In the genomic region with DNA sequence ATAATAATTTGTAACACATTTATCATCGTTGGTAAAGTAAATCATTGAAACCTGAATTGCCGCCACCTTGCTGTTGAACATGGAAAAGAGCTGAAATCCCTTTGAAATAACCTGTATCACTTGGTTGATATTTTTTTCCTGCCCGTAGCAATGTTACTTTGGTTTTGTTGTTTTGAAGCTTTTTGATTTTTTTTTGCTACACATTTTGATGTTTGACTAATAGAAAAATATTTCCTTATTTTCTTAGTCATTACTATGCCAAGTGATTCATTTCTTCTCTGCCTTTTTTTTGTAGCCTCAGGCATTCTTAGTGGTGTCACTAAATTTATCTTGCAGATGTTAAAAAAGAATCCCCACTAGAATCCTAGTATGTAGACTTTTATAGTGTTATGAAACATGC, we compare ENCODE assay signal across 17 cellular contexts.
DNase-seq lines count a peak whose midpoint lies in the region; ATAC-seq and TF ChIP-seq lines count a peak whose summit lies in the region.
"Had no signal": no experiment of that assay in that cellular context is flagged by ENCODE, and none has a peak within 500 bp of the region (broad histone marks: within the 10 kb centered on the region; RNA-seq: fewer than 3 reads in every experiment).

No MANE protein-coding gene starts in this region.

- no peaks in the 10 kb centered on the region for H3K9me3 Mint-ChIP-seq in MCF 10A (ENCODE audit: unreplicated experiment)
- H3K9me3 Mint-ChIP-seq in natural killer cell treated with Interleukin-12 subunit alpha and Interleukin-12 subunit beta and Interleukin-15 and Interleukin-18, amount 100 ng/mL, for 72 hours, result peaks cover 26% of the 10 kb centered on the region

- H3K79me2 ChIP-seq in mammary epithelial cell (ENCODE audit: insufficient read depth, low read length), result no peaks in the 10 kb centered on the region

- H3K27ac ChIP-seq in mammary epithelial cell (ENCODE audit: insufficient read depth, low read depth, low read length) (no peak overlapping the region), RWPE1 (no peak overlapping the region)
- H3K27ac ChIP-seq: prostate gland had no signal

- no peaks in the 10 kb centered on the region for H3K9me3 ChIP-seq in mammary epithelial cell (replicated peaks; ENCODE audit: insufficient read depth, low read length)
- H3K9me3 ChIP-seq: prostate gland had no signal

- H3K4me3 ChIP-seq in mammary epithelial cell (replicated peaks in 1 of 3; ENCODE audit: insufficient read depth in 1 of 3, low read depth in 2 of 3, low read length in 3 of 3), result no peak overlapping the region
- no peak overlapping the region for H3K4me3 ChIP-seq in fibroblast of mammary gland (ENCODE audit: control insufficient read depth, low read depth, low read length)
- no peak overlapping the region for H3K4me3 ChIP-seq in H7 (ENCODE audit: insufficient read depth, low read depth, low read length)
- H3K4me3 ChIP-seq: prostate gland had no signal

- H3K27me3 Mint-ChIP-seq in MCF 10A (ENCODE audit: insufficient read depth, unreplicated experiment), result no peaks in the 10 kb centered on the region
- H3K27me3 Mint-ChIP-seq in natural killer cell treated with Interleukin-12 subunit alpha and Interleukin-12 subunit beta and Interleukin-15 and Interleukin-18, amount 100 ng/mL, for 72 hours, result no peaks in the 10 kb centered on the region
- H3K27me3 Mint-ChIP-seq: activated naive CD8-positive, alpha-beta T cell treated with anti-CD3 and anti-CD28 coated beads for 36 hours; central memory CD8-positive, alpha-beta T cell had no signal

- no peaks in the 10 kb centered on the region for H3K4me1 ChIP-seq in mammary epithelial cell (ENCODE audit: insufficient read depth, low read length)
- H3K4me1 ChIP-seq: prostate gland had no signal

- H3K36me3 Mint-ChIP-seq in MCF 10A (ENCODE audit: insufficient read depth, unreplicated experiment), result no peaks in the 10 kb centered on the region
- no peaks in the 10 kb centered on the region for H3K36me3 Mint-ChIP-seq in natural killer cell treated with Interleukin-12 subunit alpha and Interleukin-12 subunit beta and Interleukin-15 and Interleukin-18, amount 100 ng/mL, for 72 hours
- H3K36me3 Mint-ChIP-seq: activated naive CD8-positive, alpha-beta T cell treated with anti-CD3 and anti-CD28 coated beads for 36 hours; natural killer cell had no signal

- TF ChIP-seq CTCF in mammary epithelial cell (conservative IDR thresholded peaks at IDR 0.05 in 1 of 2, IDR thresholded peaks at IDR 0.05 in 1 of 2; ENCODE audit: extremely low read depth in 1 of 2, insufficient read depth in 1 of 2, low read depth in 1 of 2, low read length in 2 of 2), result no peak
- TF ChIP-seq CTCF in MCF 10A (IDR thresholded peaks at IDR 0.05; ENCODE audit: unreplicated experiment), result no peak
- TF ChIP-seq CTCF in RWPE1 (conservative IDR thresholded peaks at IDR 0.05; ENCODE audit: low read depth), result no peak
- TF ChIP-seq CTCF in fibroblast of mammary gland (conservative IDR thresholded peaks at IDR 0.05; ENCODE audit: control insufficient read depth, insufficient read depth, low read depth, low read length), result no peak

- BruUV-seq in mammary epithelial cell (replicated peaks; lab: Mats Ljungman, UMichigan) (no TSS peak), MCF 10A (replicated peaks; lab: Mats Ljungman, UMichigan) (no TSS peak)

- H3K27me3 ChIP-seq in mammary epithelial cell (ENCODE audit: insufficient read depth, low read length) (no peaks in the 10 kb centered on the region), H7 (ENCODE audit: control insufficient read depth, insufficient read depth, low read length) (no peaks in the 10 kb centered on the region)

- H2AFZ ChIP-seq in mammary epithelial cell (ENCODE audit: low read depth, low read length), result no peak overlapping the region

- H3K27ac Mint-ChIP-seq in MCF 10A (ENCODE audit: low read depth, unreplicated experiment), result no peak overlapping the region
- H3K27ac Mint-ChIP-seq in natural killer cell treated with Interleukin-12 subunit alpha and Interleukin-12 subunit beta and Interleukin-15 and Interleukin-18, amount 100 ng/mL, for 72 hours, result no peak overlapping the region
- H3K27ac Mint-ChIP-seq: activated naive CD8-positive, alpha-beta T cell treated with anti-CD3 and anti-CD28 coated beads for 36 hours; natural killer cell had no signal

- no peak overlapping the region for H3K4me3 Mint-ChIP-seq in MCF 10A (ENCODE audit: unreplicated experiment)
- H3K4me3 Mint-ChIP-seq in natural killer cell treated with Interleukin-12 subunit alpha and Interleukin-12 subunit beta and Interleukin-15 and Interleukin-18, amount 100 ng/mL, for 72 hours, result no peak overlapping the region
- H3K4me3 Mint-ChIP-seq: activated naive CD8-positive, alpha-beta T cell treated with anti-CD3 and anti-CD28 coated beads for 36 hours; central memory CD8-positive, alpha-beta T cell; natural killer cell had no signal

- H3K4me1 Mint-ChIP-seq in MCF 10A (ENCODE audit: insufficient read depth, unreplicated experiment), result no peaks in the 10 kb centered on the region
- H3K4me1 Mint-ChIP-seq in natural killer cell treated with Interleukin-12 subunit alpha and Interleukin-12 subunit beta and Interleukin-15 and Interleukin-18, amount 100 ng/mL, for 72 hours (ENCODE audit: low read depth in 2 of 2), result no peaks in the 10 kb centered on the region
- H3K4me1 Mint-ChIP-seq: activated naive CD8-positive, alpha-beta T cell treated with anti-CD3 and anti-CD28 coated beads for 36 hours; central memory CD8-positive, alpha-beta T cell; natural killer cell had no signal

- no peak for ATAC-seq in HG03571 (IDR thresholded peaks at IDR 0.05; ENCODE audit: unreplicated experiment)
- ATAC-seq in natural killer cell treated with Interleukin-12 subunit alpha and Interleukin-12 subunit beta and Interleukin-15 and Interleukin-18, amount 100 ng/mL, for 72 hours, result no peak
- ATAC-seq: natural killer cell had no signal

- in situ Hi-C loops in mammary epithelial cell (cut with MboI; ENCODE audit: low sequenced_read_pairs in 2 of 2), result no loop called here

- no peak overlapping the region for H3K9ac ChIP-seq in mammary epithelial cell (ENCODE audit: insufficient read depth, low read length)

- DNase-seq in mammary epithelial cell (peak; percentile 13), MCF 10A (ENCODE audit: unreplicated experiment) (no peak), RWPE1 (ENCODE audit: low spot score) (peak; percentile 3), fibroblast of mammary gland (ENCODE audit: low read depth) (peak; percentile 54), stromal cell of bone marrow (ENCODE audit: low read depth) (peak; percentile 31), H7 (no peak)
- no peak for DNase-seq in natural killer cell treated with Interleukin-12 subunit alpha and Interleukin-12 subunit beta and Interleukin-15 and Interleukin-18, amount 100 ng/mL, for 72 hours (ENCODE audit: low spot score)
- DNase-seq: activated CD4-positive, alpha-beta T cell treated with anti-CD3 and anti-CD28 coated beads, Interleukin-2, amount 50 U/mL, for 48 hours; activated naive CD8-positive, alpha-beta T cell treated with anti-CD3 and anti-CD28 coated beads for 36 hours; activated T-cell treated with anti-CD3 and anti-CD28 coated beads, Interleukin-2, amount 50 U/mL, for 1 hour; glutamatergic neuron; natural killer cell; NCI-H1092 treated with DMSO at 0.1 percent for 48 hours; NCI-H2171 treated with DMSO at 0.1 percent for 48 hours had no signal

- intact Hi-C loops in mammary epithelial cell (cut with micrococcal nuclease) (no loop called here), MCF 10A (cut with micrococcal nuclease) (no loop called here)

- POLR2A ChIA-PET in MCF 10A (lab: Yijun Ruan, JAX) (no interaction called here), RWPE1 (lab: Yijun Ruan, JAX; ENCODE audit: low non-redundant PET) (no interaction called here)

- H3K4me2 ChIP-seq in mammary epithelial cell (ENCODE audit: insufficient read depth, low read depth, low read length), result no peak overlapping the region

- CTCF ChIA-PET in mammary epithelial cell (lab: Charles Lee; ENCODE audit: low non-redundant PET) (no interaction called here), MCF 10A (lab: Yijun Ruan, JAX) (interaction anchor here (0.6 to 0.7 kb wide), 2 partner anchors 145 to 905 kb away, joined by 3 to 4 read pairs; no protein-coding TSS in a partner anchor), RWPE1 (lab: Yijun Ruan, JAX) (no interaction called here)

- WGBS in mammary epithelial cell (ENCODE audit: low coverage, missing lambda C conversion rate), result 60% methylated on average over 3 of the region's 3 CpGs

- no peaks in the 10 kb centered on the region for H4K20me1 ChIP-seq in mammary epithelial cell (ENCODE audit: insufficient read depth, low read length)

- dilution Hi-C loops in mammary epithelial cell (cut with HindIII; ENCODE audit: low sequenced_read_pairs), result no loop called here

- H3K36me3 ChIP-seq in mammary epithelial cell (ENCODE audit: insufficient read depth, low read length) (no peaks in the 10 kb centered on the region), H7 (replicated peaks; ENCODE audit: control insufficient read depth, insufficient read depth, low read length) (no peaks in the 10 kb centered on the region)
- H3K36me3 ChIP-seq: prostate gland had no signal

Comparison
In these comparisons a context has a peak if more than half of its experiments do, and no peak if none do; other contexts are left out.
1. DNase-seq: peak in mammary epithelial cell (single experiment), RWPE1 (single experiment), fibroblast of mammary gland (single experiment) and stromal cell of bone marrow (single experiment); none in MCF 10A (single experiment), natural killer cell treated with Interleukin-12 subunit alpha and Interleukin-12 subunit beta and Interleukin-15 and Interleukin-18, amount 100 ng/mL, for 72 hours (single experiment) and H7 (single experiment).